19 cellular contexts compared by ENCODE assay signal in genomic region chr11:129590753-129591475, GRCh38.
"Had no signal": no experiment of that assay in that cellular context is flagged by ENCODE, and none has a peak within 500 bp of the region (broad histone marks: within the 10 kb centered on the region; RNA-seq: fewer than 3 reads in every experiment).

No MANE protein-coding gene starts in this region.

- ATAC-seq: left lobe of liver; natural killer cell; pancreas; right lobe of liver; stimulated activated effector memory CD8-positive, alpha-beta T cell treated with anti-CD3 and anti-CD28 coated beads, Interleukin-12 subunit alpha, Interleukin-12 subunit beta, amount 100 ng/mL, for 72 hours; stimulated activated naive CD8-positive, alpha-beta T cell treated with anti-CD3 and anti-CD28 coated beads, Interleukin-15, Interleukin-2, amounts not matched to agents 100 U/mL and 50 U/mL, for 24 hours had no signal

- H3K27ac ChIP-seq: colonic mucosa, esophagus muscularis mucosa, hepatocyte, pancreas, prostate gland, right lobe of liver, tibial nerve had no signal

- H3K9me3 Mint-ChIP-seq: natural killer cell; neural crest cell; stimulated activated effector memory CD8-positive, alpha-beta T cell treated with anti-CD3 and anti-CD28 coated beads, Interleukin-12 subunit alpha, Interleukin-12 subunit beta, amount 100 ng/mL, for 72 hours had no signal

- H3K36me3 ChIP-seq: colonic mucosa, esophagus muscularis mucosa, pancreas, prostate gland, right lobe of liver, tibial nerve had no signal

- H3K4me2 ChIP-seq: hepatocyte had no signal

- H3K36me3 Mint-ChIP-seq: natural killer cell; stimulated activated effector memory CD8-positive, alpha-beta T cell treated with anti-CD3 and anti-CD28 coated beads, Interleukin-12 subunit alpha, Interleukin-12 subunit beta, amount 100 ng/mL, for 72 hours had no signal

- DNase-seq: colonic mucosa; dermis blood vessel endothelial cell; foreskin fibroblast; islet precursor cell; mammary epithelial cell; natural killer cell; occipital lobe; pancreas; right lobe of liver; stimulated activated CD4-positive, alpha-beta T cell treated with anti-CD3 and anti-CD28 coated beads, Interleukin-4, amount 100 ng/mL, for 1 hour; stimulated activated CD8-positive, alpha-beta memory T cell treated with anti-CD3 and anti-CD28 coated beads, Interleukin-4, amount 100 ng/mL, for 48 hours; stimulated activated naive CD8-positive, alpha-beta T cell treated with anti-CD3 and anti-CD28 coated beads, Interleukin-15, Interleukin-2, amounts not matched to agents 100 U/mL and 50 U/mL, for 24 hours had no signal

- H3K9me3 ChIP-seq: colonic mucosa, esophagus muscularis mucosa, pancreas, prostate gland, right lobe of liver, tibial nerve had no signal

- H2AFZ ChIP-seq: hepatocyte had no signal

- H3K27me3 ChIP-seq: colonic mucosa, hepatocyte, pancreas, right lobe of liver, tibial nerve had no signal

- H3K4me1 ChIP-seq: colonic mucosa, esophagus muscularis mucosa, pancreas, prostate gland, right lobe of liver, tibial nerve had no signal

- H3K4me3 Mint-ChIP-seq: natural killer cell; neural crest cell; stimulated activated effector memory CD8-positive, alpha-beta T cell treated with anti-CD3 and anti-CD28 coated beads, Interleukin-12 subunit alpha, Interleukin-12 subunit beta, amount 100 ng/mL, for 72 hours had no signal

- H3K4me1 Mint-ChIP-seq: natural killer cell; neural crest cell; stimulated activated effector memory CD8-positive, alpha-beta T cell treated with anti-CD3 and anti-CD28 coated beads, Interleukin-12 subunit alpha, Interleukin-12 subunit beta, amount 100 ng/mL, for 72 hours had no signal

- H3K27ac Mint-ChIP-seq: natural killer cell; stimulated activated effector memory CD8-positive, alpha-beta T cell treated with anti-CD3 and anti-CD28 coated beads, Interleukin-12 subunit alpha, Interleukin-12 subunit beta, amount 100 ng/mL, for 72 hours had no signal

- H3K4me3 ChIP-seq: colonic mucosa, esophagus muscularis mucosa, hepatocyte, pancreas, prostate gland, right lobe of liver, tibial nerve had no signal

- H3K79me2 ChIP-seq: hepatocyte had no signal
